In the genomic region with DNA sequence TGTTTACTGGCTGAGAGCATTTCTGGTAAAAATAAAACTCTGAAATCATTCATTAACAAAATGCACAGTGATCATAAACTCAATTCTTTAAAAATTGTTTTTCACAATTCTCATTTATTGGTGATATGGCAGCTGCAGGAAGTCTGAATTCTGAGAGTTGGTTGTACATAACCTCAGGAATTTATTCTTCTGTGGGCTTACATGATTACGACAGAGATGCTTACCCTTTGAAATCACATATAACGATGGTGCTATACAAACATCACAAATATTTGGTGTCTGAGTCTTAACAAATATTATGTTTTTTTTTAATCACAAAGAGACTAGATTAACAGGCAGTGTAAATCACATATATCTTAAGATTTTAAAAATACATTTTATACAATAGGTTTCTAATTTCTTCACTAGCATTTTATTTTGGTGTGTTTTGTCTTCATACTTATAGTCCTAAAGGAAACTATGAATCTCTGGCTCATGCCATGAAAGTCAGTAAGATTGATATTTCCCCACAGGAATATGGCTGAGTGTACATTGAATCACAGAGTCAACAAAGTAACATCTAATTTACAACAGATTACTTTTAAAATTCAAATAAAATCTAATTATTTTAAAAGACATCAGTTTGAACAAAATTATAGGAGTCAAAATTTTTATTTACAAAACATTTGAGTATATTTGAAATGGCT, we compare ENCODE assay signal across 16 cellular contexts.
DNase-seq lines count a peak whose midpoint lies in the region; ATAC-seq, FAIRE-seq and TF ChIP-seq lines count a peak whose summit lies in the region.
"Had no signal": no experiment of that assay in that cellular context is flagged by ENCODE, and none has a peak within 500 bp of the region (broad histone marks: within the 10 kb centered on the region; RNA-seq: fewer than 3 reads in every experiment).

No MANE protein-coding gene starts in this region.

- TF ChIP-seq CTCF in AG04450 (IDR thresholded peaks at IDR 0.05; ENCODE audit: low read depth, low read length) (no peak), HepG2 (CRISPR knock-in tag; IDR thresholded peaks at IDR 0.05) (no peak)

- POLR2A ChIA-PET in AG04450 (lab: Yijun Ruan, JAX) (no interaction called here), HepG2 (lab: Yijun Ruan, JAX) (no interaction called here)

- no peak overlapping the region for H3K9ac ChIP-seq in HepG2 (ENCODE audit: insufficient read depth, low read depth, low read length)

- no peaks in the 10 kb centered on the region for H3K4me1 ChIP-seq in HepG2 (ENCODE audit: insufficient read depth, low read length)

- 1% methylated on average over 2 of the region's 2 CpGs for WGBS in HepG2 (ENCODE audit: low lambda C conversion rate)

- no TSS peak for BruUV-seq in HepG2 (replicated peaks; lab: Mats Ljungman, UMichigan)

- H3K4me3 ChIP-seq in AG04450 (ENCODE audit: low read depth, low read length): no peak overlapping the region
- no peak overlapping the region for H3K4me3 ChIP-seq in HepG2 (replicated peaks in 1 of 3; ENCODE audit: insufficient read depth in 1 of 3, low read depth in 2 of 3, low read length in 3 of 3)

- peak; percentile 66 for DNase-seq in AG04450 (ENCODE audit: low read depth, low spot score)
- peak; percentile 31 for DNase-seq in HT1080 (ENCODE audit: low read depth)
- DNase-seq in astrocyte of the hippocampus (ENCODE audit: low read depth, low spot score): peak; percentile 66
- peak; percentile 90 for DNase-seq in iris pigment epithelial cell (ENCODE audit: low read depth)
- DNase-seq in activated CD4-positive, alpha-beta T cell treated with anti-CD3 and anti-CD28 coated beads, Interleukin-2, amount 10 ng/mL, durations not matched to agents 24 days and 14 days: no peak
- no peak for DNase-seq in HepG2 (ENCODE audit: low spot score)
- DNase-seq: activated CD4-positive, alpha-beta memory T cell treated with anti-CD3 and anti-CD28 coated beads, Interleukin-2, amount 10 ng/mL, durations not matched to agents 7 days and 5 days; aorta; NCI-H774; nucleus accumbens; Right ventricle myocardium superior; stimulated activated naive CD8-positive, alpha-beta T cell treated with anti-CD3 and anti-CD28 coated beads, Interleukin-15, amount 100 ng/mL, for 72 hours had no signal

- intact Hi-C loops in activated CD4-positive, alpha-beta T cell treated with anti-CD3 and anti-CD28 coated beads, Interleukin-2, amount 10 ng/mL, durations not matched to agents 24 days and 14 days (cut with micrococcal nuclease): no loop called here
- intact Hi-C loops in HepG2 (cut with micrococcal nuclease; ENCODE audit: unreplicated experiment): no loop called here

- no peak for ATAC-seq in HG03097 (IDR thresholded peaks at IDR 0.05; ENCODE audit: low FRiP score, unreplicated experiment)
- no peak for ATAC-seq in HepG2
- ATAC-seq in GM21717 (IDR thresholded peaks at IDR 0.05; ENCODE audit: unreplicated experiment): no peak
- ATAC-seq: stimulated activated naive CD8-positive, alpha-beta T cell treated with anti-CD3 and anti-CD28 coated beads, Interleukin-15, amount 100 ng/mL, for 72 hours had no signal

- no peak for TF ChIP-seq RAD21 in HepG2 (CRISPR knock-in tag; IDR thresholded peaks at IDR 0.05)

- TF ChIP-seq EP300 in HepG2 (IDR thresholded peaks at IDR 0.05; ENCODE audit: low read depth in 2 of 2, low read length in 2 of 2) (no peak), HepG2 (CRISPR knock-in tag; IDR thresholded peaks at IDR 0.05; ENCODE audit: borderline replicate concordance) (no peak)

- no peak overlapping the region for H2AFZ ChIP-seq in HepG2 (ENCODE audit: low read length)

- no peaks in the 10 kb centered on the region for H3K9me3 Mint-ChIP-seq in activated CD4-positive, alpha-beta T cell treated with anti-CD3 and anti-CD28 coated beads, Interleukin-2, amount 10 ng/mL, durations not matched to agents 24 days and 14 days
- H3K9me3 Mint-ChIP-seq: activated CD4-positive, alpha-beta memory T cell treated with anti-CD3 and anti-CD28 coated beads, Interleukin-2, amount 10 ng/mL, durations not matched to agents 7 days and 5 days; activated T-helper 2 cell treated with anti-CD3 and anti-CD28 coated beads, Interferon-gamma antibody, Interleukin-2, Interleukin-4, amounts not matched to agents 10 μg/mL and 5 μg/mL and 100 μg/mL, durations not matched to agents 14 hours and 24 hours and 36 hours; mesothelial cell of epicardium; stimulated activated naive CD8-positive, alpha-beta T cell treated with anti-CD3 and anti-CD28 coated beads, Interleukin-15, amount 100 ng/mL, for 72 hours had no signal

- H3K4me3 Mint-ChIP-seq in activated CD4-positive, alpha-beta T cell treated with anti-CD3 and anti-CD28 coated beads, Interleukin-2, amount 10 ng/mL, durations not matched to agents 24 days and 14 days: no peak overlapping the region
- H3K4me3 Mint-ChIP-seq: activated CD4-positive, alpha-beta memory T cell treated with anti-CD3 and anti-CD28 coated beads, Interleukin-2, amount 10 ng/mL, durations not matched to agents 7 days and 5 days; mesothelial cell of epicardium; stimulated activated naive CD8-positive, alpha-beta T cell treated with anti-CD3 and anti-CD28 coated beads, Interleukin-15, amount 100 ng/mL, for 72 hours had no signal

- H3K79me2 ChIP-seq in HepG2 (ENCODE audit: insufficient read depth, low read length): no peaks in the 10 kb centered on the region

- CTCF ChIA-PET in AG04450 (lab: Charles Lee) (interaction anchor here (1.1 kb wide), 1 partner anchor 184 kb away, joined by 5 read pairs; no protein-coding TSS in a partner anchor), HepG2 (lab: Yijun Ruan, JAX; ENCODE audit: low intra/inter-chr PET ratio, low total read pairs) (no interaction called here)

- H3K36me3 Mint-ChIP-seq in activated CD4-positive, alpha-beta T cell treated with anti-CD3 and anti-CD28 coated beads, Interleukin-2, amount 10 ng/mL, durations not matched to agents 24 days and 14 days (ENCODE audit: low read depth): no peaks in the 10 kb centered on the region
- H3K36me3 Mint-ChIP-seq: mesothelial cell of epicardium had no signal

- no peak for TF ChIP-seq POLR2A in HepG2 (IDR thresholded peaks at IDR 0.05; ENCODE audit: insufficient read depth in 1 of 2, low read depth in 2 of 2, low read length in 2 of 2)

- no peaks in the 10 kb centered on the region for H3K27me3 Mint-ChIP-seq in activated CD4-positive, alpha-beta T cell treated with anti-CD3 and anti-CD28 coated beads, Interleukin-2, amount 10 ng/mL, durations not matched to agents 24 days and 14 days
- H3K27me3 Mint-ChIP-seq: activated CD4-positive, alpha-beta memory T cell treated with anti-CD3 and anti-CD28 coated beads, Interleukin-2, amount 10 ng/mL, durations not matched to agents 7 days and 5 days; stimulated activated naive CD8-positive, alpha-beta T cell treated with anti-CD3 and anti-CD28 coated beads, Interleukin-15, amount 100 ng/mL, for 72 hours had no signal

- H3K36me3 ChIP-seq in HepG2 (replicated peaks in 1 of 2; ENCODE audit: control insufficient read depth in 1 of 2, insufficient read depth in 2 of 2, low read length in 2 of 2): no peaks in the 10 kb centered on the region

- H3K9me3 ChIP-seq in AG04450 (ENCODE audit: control insufficient read depth, insufficient read depth, low read length) (no peaks in the 10 kb centered on the region), HepG2 (ENCODE audit: low read length) (no peaks in the 10 kb centered on the region)

- H3K4me2 ChIP-seq in HepG2 (ENCODE audit: low read depth, low read length): no peak overlapping the region

- no peak overlapping the region for H3K27ac Mint-ChIP-seq in activated CD4-positive, alpha-beta T cell treated with anti-CD3 and anti-CD28 coated beads, Interleukin-2, amount 10 ng/mL, durations not matched to agents 24 days and 14 days
- H3K27ac Mint-ChIP-seq: activated CD4-positive, alpha-beta memory T cell treated with anti-CD3 and anti-CD28 coated beads, Interleukin-2, amount 10 ng/mL, durations not matched to agents 7 days and 5 days; activated T-helper 2 cell treated with anti-CD3 and anti-CD28 coated beads, Interferon-gamma antibody, Interleukin-2, Interleukin-4, amounts not matched to agents 10 μg/mL and 5 μg/mL and 100 μg/mL, durations not matched to agents 14 hours and 24 hours and 36 hours; mesothelial cell of epicardium; stimulated activated naive CD8-positive, alpha-beta T cell treated with anti-CD3 and anti-CD28 coated beads, Interleukin-15, amount 100 ng/mL, for 72 hours had no signal

- H3K4me1 Mint-ChIP-seq in activated CD4-positive, alpha-beta T cell treated with anti-CD3 and anti-CD28 coated beads, Interleukin-2, amount 10 ng/mL, durations not matched to agents 24 days and 14 days: peaks cover 1% of the 10 kb centered on the region
- H3K4me1 Mint-ChIP-seq: activated CD4-positive, alpha-beta memory T cell treated with anti-CD3 and anti-CD28 coated beads, Interleukin-2, amount 10 ng/mL, durations not matched to agents 7 days and 5 days; stimulated activated naive CD8-positive, alpha-beta T cell treated with anti-CD3 and anti-CD28 coated beads, Interleukin-15, amount 100 ng/mL, for 72 hours had no signal

- no peak for FAIRE-seq in HepG2 (lab: Jason Lieb, UNC)

- in situ Hi-C loops in HepG2 (cut with HindIII; ENCODE audit: extremely low pct_ligation_motif_present, low pct_unique_long_range_greater_than_20kb): no loop called here

- no peaks in the 10 kb centered on the region for H3K27me3 ChIP-seq in AG04450 (ENCODE audit: control insufficient read depth, insufficient read depth, low read length)
- H3K27me3 ChIP-seq in HepG2 (ENCODE audit: control insufficient read depth in 1 of 2, insufficient read depth in 2 of 2, low read length in 2 of 2): no peaks in the 10 kb centered on the region

- H4K20me1 ChIP-seq in HepG2 (ENCODE audit: insufficient read depth, low read length): no peaks in the 10 kb centered on the region

- H3K27ac ChIP-seq in AG04450 (ENCODE audit: low read depth, low read length) (no peak overlapping the region), HepG2 (ENCODE audit: extremely low read length, insufficient read depth, low read length) (no peak overlapping the region)

TF ChIP-seq in HepG2, 621 proteins besides CTCF, POLR2A, EP300 and RAD21 (continues in another document):
- TF ChIP-seq NR2F2 (IDR thresholded peaks at IDR 0.05; ENCODE audit: borderline replicate concordance, low read depth): no peak
- TF ChIP-seq MXD4 (CRISPR knock-in tag; IDR thresholded peaks at IDR 0.05): no peak
- no peak for TF ChIP-seq MYC (CRISPR knock-in tag; IDR thresholded peaks at IDR 0.05; ENCODE audit: borderline replicate concordance)
- TF ChIP-seq, protein P1, sequence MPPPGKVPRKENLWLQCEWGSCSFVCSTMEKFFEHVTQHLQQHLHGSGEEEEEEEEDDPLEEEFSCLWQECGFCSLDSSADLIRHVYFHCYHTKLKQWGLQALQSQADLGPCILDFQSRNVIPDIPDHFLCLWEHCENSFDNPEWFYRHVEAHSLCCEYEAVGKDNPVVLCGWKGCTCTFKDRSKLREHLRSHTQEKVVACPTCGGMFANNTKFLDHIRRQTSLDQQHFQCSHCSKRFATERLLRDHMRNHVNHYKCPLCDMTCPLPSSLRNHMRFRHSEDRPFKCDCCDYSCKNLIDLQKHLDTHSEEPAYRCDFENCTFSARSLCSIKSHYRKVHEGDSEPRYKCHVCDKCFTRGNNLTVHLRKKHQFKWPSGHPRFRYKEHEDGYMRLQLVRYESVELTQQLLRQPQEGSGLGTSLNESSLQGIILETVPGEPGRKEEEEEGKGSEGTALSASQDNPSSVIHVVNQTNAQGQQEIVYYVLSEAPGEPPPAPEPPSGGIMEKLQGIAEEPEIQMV (CRISPR knock-in tag; IDR thresholded peaks at IDR 0.05; ENCODE audit: low read depth): no peak

Comparison
In these comparisons a context has a peak if more than half of its experiments do, and no peak if none do; other contexts are left out.
1. DNase-seq: peak in AG04450 (single experiment), HT1080 (single experiment), astrocyte of the hippocampus (single experiment) and iris pigment epithelial cell (single experiment); none in activated CD4-positive, alpha-beta T cell treated with anti-CD3 and anti-CD28 coated beads, Interleukin-2, amount 10 ng/mL, durations not matched to agents 24 days and 14 days (single experiment) and HepG2 (single experiment).